Comparison of ENCODE assay signal across 26 cellular contexts in the genomic region with DNA sequence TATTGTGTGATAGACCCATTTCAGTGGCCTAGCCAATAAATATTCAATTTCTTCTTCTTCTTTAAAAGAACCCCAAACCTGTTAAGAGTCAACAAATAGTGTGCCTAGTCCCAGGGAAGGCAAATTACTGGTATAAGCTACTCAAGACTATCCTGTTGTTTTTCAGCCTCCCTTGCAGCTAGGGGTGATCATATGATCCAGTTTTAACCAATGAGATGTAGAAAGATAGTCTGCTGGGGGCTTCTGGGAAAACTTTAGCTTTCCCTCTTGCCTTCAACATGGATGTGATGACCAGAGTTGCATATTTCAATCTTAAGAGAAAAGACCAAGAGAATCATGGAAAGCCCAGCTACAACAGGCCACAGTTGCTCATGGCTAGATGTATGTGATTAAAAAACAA. TPM values are rescaled to one million over a fixed set of nuclear protein-coding genes. Genes with fewer than 3 reads are reported as not detected.
DNase-seq lines count a peak whose midpoint lies in the region; ATAC-seq and TF ChIP-seq lines count a peak whose summit lies in the region.
"Had no signal": no experiment of that assay in that cellular context is flagged by ENCODE, and none has a peak within 500 bp of the region (broad histone marks: within the 10 kb centered on the region; RNA-seq: fewer than 3 reads in every experiment).

No MANE protein-coding gene starts in this region.

- peaks cover 95% of the 10 kb centered on the region for H3K36me3 ChIP-seq in neutrophil
- peaks cover 35 to 96% of the 10 kb centered on the region in 2 experiments for H3K36me3 ChIP-seq in mesenchymal stem cell (ENCODE audit: control insufficient read depth in 1 of 2, insufficient read depth in 2 of 2, low read depth in 1 of 2, low read length in 2 of 2)
- H3K36me3 ChIP-seq: prostate gland had no signal

- no peak overlapping the region for H2BK15ac ChIP-seq in mesenchymal stem cell (ENCODE audit: low read depth, poor library complexity, severe bottlenecking)

- H3K27me3 Mint-ChIP-seq in T-helper 2 cell treated with Interferon-gamma antibody and Interleukin-4, amounts not matched to agents 5 μg/mL and 100 μg/mL, for 36 hours (ENCODE audit: low read depth) = no peaks in the 10 kb centered on the region
- H3K27me3 Mint-ChIP-seq in activated naive CD8-positive, alpha-beta T cell treated with anti-CD3 and anti-CD28 coated beads, Interleukin-2, amount 10 ng/mL, durations not matched to agents 7 days and 5 days = no peaks in the 10 kb centered on the region
- H3K27me3 Mint-ChIP-seq: activated CD4-positive, alpha-beta T cell treated with anti-CD3 and anti-CD28 coated beads for 36 hours had no signal

- no peak overlapping the region for H2BK5ac ChIP-seq in mesenchymal stem cell (ENCODE audit: low read depth, low read length, poor library complexity, severe bottlenecking)

- no peak overlapping the region for H3K4ac ChIP-seq in mesenchymal stem cell (ENCODE audit: low read depth in 1 of 2, low read length in 2 of 2)

- H3K9me3 Mint-ChIP-seq in T-helper 2 cell treated with Interferon-gamma antibody and Interleukin-4, amounts not matched to agents 5 μg/mL and 100 μg/mL, for 36 hours = peaks cover 9% of the 10 kb centered on the region
- H3K9me3 Mint-ChIP-seq in activated naive CD8-positive, alpha-beta T cell treated with anti-CD3 and anti-CD28 coated beads, Interleukin-2, amount 10 ng/mL, durations not matched to agents 7 days and 5 days = peaks cover 3% of the 10 kb centered on the region

- peaks cover 72% of the 10 kb centered on the region in 2 experiments for H3K4me1 ChIP-seq in neutrophil (ENCODE audit: control insufficient read depth in 1 of 2, insufficient read depth in 1 of 2, low read depth in 1 of 2, low read length in 1 of 2)
- no peaks in the 10 kb centered on the region for H3K4me1 ChIP-seq in mesenchymal stem cell (ENCODE audit: control insufficient read depth, insufficient read depth, low read depth, low read length)

- H2AK5ac ChIP-seq in mesenchymal stem cell (ENCODE audit: low read length, severe bottlenecking) = no peak overlapping the region

- ATAC-seq in activated naive CD8-positive, alpha-beta T cell treated with anti-CD3 and anti-CD28 coated beads, Interleukin-2, amount 10 ng/mL, durations not matched to agents 7 days and 5 days (ENCODE audit: low read depth) = no peak
- ATAC-seq in GM18858 (IDR thresholded peaks at IDR 0.05; ENCODE audit: unreplicated experiment) = no peak
- ATAC-seq: activated CD4-positive, alpha-beta T cell treated with anti-CD3 and anti-CD28 coated beads for 36 hours; activated naive CD4-positive, alpha-beta T cell treated with anti-CD3 and anti-CD28 coated beads, Interleukin-2, amount 50 U/mL, for 72 hours; HCT116; HepG2 had no signal

- H3K23ac ChIP-seq in mesenchymal stem cell (ENCODE audit: low read length in 2 of 2) = no peak overlapping the region

- no peaks in the 10 kb centered on the region for H3K9me3 ChIP-seq in neutrophil
- peaks cover 3% of the 10 kb centered on the region for H3K9me3 ChIP-seq in mesenchymal stem cell (ENCODE audit: control insufficient read depth, low read length)
- H3K9me3 ChIP-seq: prostate gland, stomach, transverse colon had no signal

- H3K27ac Mint-ChIP-seq in T-helper 2 cell treated with Interferon-gamma antibody and Interleukin-4, amounts not matched to agents 5 μg/mL and 100 μg/mL, for 36 hours = peak overlapping the region; percentile 55
- peak overlapping the region; percentile 54 for H3K27ac Mint-ChIP-seq in activated naive CD8-positive, alpha-beta T cell treated with anti-CD3 and anti-CD28 coated beads, Interleukin-2, amount 10 ng/mL, durations not matched to agents 7 days and 5 days
- H3K27ac Mint-ChIP-seq: endodermal cell had no signal

- H3K9ac ChIP-seq in mesenchymal stem cell (ENCODE audit: low read length) = no peak overlapping the region

- H2BK120ac ChIP-seq in mesenchymal stem cell (ENCODE audit: low read depth, low read length) = no peak overlapping the region

- DNase-seq in T-helper 2 cell treated with Interferon-gamma antibody and Interleukin-4, amounts not matched to agents 5 μg/mL and 100 μg/mL, for 36 hours (ENCODE audit: low spot score) = no peak
- no peak for DNase-seq in T-helper 2 cell
- DNase-seq in HL-60 (ENCODE audit: low read depth in 1 of 2, low spot score in 1 of 2) = no peak
- no peak for DNase-seq in activated naive CD8-positive, alpha-beta T cell treated with anti-CD3 and anti-CD28 coated beads, Interleukin-2, amount 10 ng/mL, durations not matched to agents 7 days and 5 days
- DNase-seq in mesenchymal stem cell = no peak
- no peak for DNase-seq in HuH-7 (ENCODE audit: low spot score)
- DNase-seq: 8988T; activated CD4-positive, alpha-beta T cell treated with anti-CD3 and anti-CD28 coated beads for 36 hours; DMS 273 treated with DMSO at 0.1 percent for 48 hours; endodermal cell; mesendoderm; NCI-H1417; NCI-H526; stimulated activated CD4-positive, alpha-beta T cell treated with anti-CD3 and anti-CD28 coated beads, Interleukin-4, amount 100 ng/mL, for 1 hour; stomach; transverse colon had no signal

- no peak overlapping the region for H2BK12ac ChIP-seq in mesenchymal stem cell (ENCODE audit: low read length in 2 of 2)

- no peak overlapping the region for H3K4me3 ChIP-seq in HL-60 (replicated peaks; ENCODE audit: insufficient read depth, low read length)
- no peak overlapping the region for H3K4me3 ChIP-seq in neutrophil (ENCODE audit: low read depth in 1 of 2, low read length in 1 of 2)
- H3K4me3 ChIP-seq in mesenchymal stem cell (ENCODE audit: insufficient read depth in 1 of 2, low read depth in 1 of 2, low read length in 2 of 2) = no peak overlapping the region
- H3K4me3 ChIP-seq: prostate gland, skin epidermis, stomach, transverse colon had no signal

- H3K27ac ChIP-seq in HL-60 (replicated peaks) (peak overlapping the region; percentile 76), neutrophil (peak overlapping the region; percentile 81), mesenchymal stem cell (ENCODE audit: low read length, poor library complexity, severe bottlenecking) (no peak overlapping the region)
- H3K27ac ChIP-seq: prostate gland had no signal

- no peak overlapping the region for H3K18ac ChIP-seq in mesenchymal stem cell (ENCODE audit: low read depth in 1 of 2, low read length in 2 of 2)

- H3K27me3 ChIP-seq in HL-60 (ENCODE audit: insufficient read depth, poor library complexity, severe bottlenecking) (no peaks in the 10 kb centered on the region), neutrophil (no peaks in the 10 kb centered on the region), mesenchymal stem cell (ENCODE audit: control insufficient read depth in 1 of 2, insufficient read depth in 1 of 2, low read length in 2 of 2) (no peaks in the 10 kb centered on the region)
- H3K27me3 ChIP-seq: stomach, transverse colon had no signal

- no peak overlapping the region for H3K14ac ChIP-seq in mesenchymal stem cell (ENCODE audit: low read length in 2 of 2)

- peaks cover 92% of the 10 kb centered on the region for H3K36me3 Mint-ChIP-seq in T-helper 2 cell treated with Interferon-gamma antibody and Interleukin-4, amounts not matched to agents 5 μg/mL and 100 μg/mL, for 36 hours (ENCODE audit: low read depth)
- H3K36me3 Mint-ChIP-seq in activated naive CD8-positive, alpha-beta T cell treated with anti-CD3 and anti-CD28 coated beads, Interleukin-2, amount 10 ng/mL, durations not matched to agents 7 days and 5 days = peaks cover 69% of the 10 kb centered on the region

- TF ChIP-seq CTCF in HL-60 (IDR thresholded peaks at IDR 0.05; ENCODE audit: insufficient read depth, low read length) (no peak), neutrophil (IDR thresholded peaks at IDR 0.05) (no peak)

- H3K4me2 ChIP-seq in mesenchymal stem cell (ENCODE audit: low read length, poor library complexity, severe bottlenecking) = no peak overlapping the region

- H3K4me1 Mint-ChIP-seq in T-helper 2 cell treated with Interferon-gamma antibody and Interleukin-4, amounts not matched to agents 5 μg/mL and 100 μg/mL, for 36 hours (ENCODE audit: low read depth) = peaks cover 57% of the 10 kb centered on the region
- H3K4me1 Mint-ChIP-seq in activated naive CD8-positive, alpha-beta T cell treated with anti-CD3 and anti-CD28 coated beads, Interleukin-2, amount 10 ng/mL, durations not matched to agents 7 days and 5 days = peaks cover 55% of the 10 kb centered on the region

- POLR2A ChIA-PET in activated naive CD8-positive, alpha-beta T cell treated with anti-CD3 and anti-CD28 coated beads, Interleukin-2, amount 10 ng/mL, durations not matched to agents 7 days and 5 days (lab: Charles Lee) = interaction anchor here (1.1 to 6.0 kb wide), 5 partner anchors 9 to 169 kb away, joined by 5 to 70 read pairs (median 27); a partner anchor contains a TSS

- peak overlapping the region; percentile 81 for H3K4me3 Mint-ChIP-seq in T-helper 2 cell treated with Interferon-gamma antibody and Interleukin-4, amounts not matched to agents 5 μg/mL and 100 μg/mL, for 36 hours
- peak overlapping the region; percentile 12 for H3K4me3 Mint-ChIP-seq in activated naive CD8-positive, alpha-beta T cell treated with anti-CD3 and anti-CD28 coated beads, Interleukin-2, amount 10 ng/mL, durations not matched to agents 7 days and 5 days
- H3K4me3 Mint-ChIP-seq: endodermal cell, neural crest cell had no signal

- H2AFZ ChIP-seq in mesenchymal stem cell (ENCODE audit: low read depth, low read length) = no peak overlapping the region

- H4K91ac ChIP-seq in mesenchymal stem cell (ENCODE audit: low read length) = no peak overlapping the region

- H3K79me1 ChIP-seq in mesenchymal stem cell (replicated peaks; ENCODE audit: low read length, poor library complexity, severe bottlenecking) = peaks cover 22% of the 10 kb centered on the region

- H4K8ac ChIP-seq in mesenchymal stem cell (ENCODE audit: low read length) = no peak overlapping the region

RNA-seq across cellular contexts. Expression of a gene that starts 4.7 kb away (rescaled TPM):
- total RNA-seq in activated naive CD8-positive, alpha-beta T cell treated with anti-CD3 and anti-CD28 coated beads, Interleukin-2, amount 10 ng/mL, durations not matched to agents 7 days and 5 days = under 1 TPM; 0.11 to 0.17 TPM
- 0.01 TPM for polyA plus RNA-seq in mesenchymal stem cell (2013, experiment 1 of 2)
- polyA plus RNA-seq in mesenchymal stem cell (2013, experiment 2 of 2) = 0.01 TPM
- total RNA-seq: G401, HepG2, transverse colon had no signal
- polyA plus RNA-seq: BJ, HepG2, stomach had no signal

RNA-seq across cellular contexts. Expression of a gene that starts 32.3 kb away (rescaled TPM):
- total RNA-seq in activated naive CD8-positive, alpha-beta T cell treated with anti-CD3 and anti-CD28 coated beads, Interleukin-2, amount 10 ng/mL, durations not matched to agents 7 days and 5 days = 100 to 1,000 TPM; 654 to 664 TPM
- 332 TPM for polyA plus RNA-seq in mesenchymal stem cell (2013, experiment 1 of 2)
- polyA plus RNA-seq in mesenchymal stem cell (2013, experiment 2 of 2) = 336 TPM

RNA-seq across cellular contexts. Expression of a gene that starts 46.6 kb away (rescaled TPM):
- not detected for total RNA-seq in activated naive CD8-positive, alpha-beta T cell treated with anti-CD3 and anti-CD28 coated beads, Interleukin-2, amount 10 ng/mL, durations not matched to agents 7 days and 5 days
- not detected for polyA plus RNA-seq in mesenchymal stem cell (2013, experiment 1 of 2)
- polyA plus RNA-seq in mesenchymal stem cell (2013, experiment 2 of 2) = not detected
- total RNA-seq: activated CD4-positive, alpha-beta T cell treated with anti-CD3 and anti-CD28 coated beads for 36 hours; activated naive CD4-positive, alpha-beta T cell treated with anti-CD3 and anti-CD28 coated beads, Interleukin-2, amount 50 U/mL, for 72 hours; endodermal cell; G401; HepG2; neural crest cell; prostate gland; stomach; transverse colon had no signal
- polyA plus RNA-seq: BJ, HepG2, stomach had no signal
